ENCODE assay signal across 22 cellular contexts in genomic region chr5:3278643-3279042, GRCh38.
"Had no signal": no experiment of that assay in that cellular context is flagged by ENCODE, and none has a peak within 500 bp of the region (broad histone marks: within the 10 kb centered on the region; RNA-seq: fewer than 3 reads in every experiment).

No MANE protein-coding gene starts in this region.

- H3K27ac ChIP-seq: HL-60, SJSA1, SK-N-MC had no signal

- H3K36me3 ChIP-seq: MG63, SJSA1 had no signal

- DNase-seq: Karpas-422, KG1, MG63, NCI-H1092, NCI-H1105 treated with DMSO at 0.1 percent for 48 hours, NCI-H1417 treated with DMSO at 0.1 percent for 48 hours, NCI-H146, NCI-H1694 treated with DMSO at 0.1 percent for 48 hours, NCI-H1930, NCI-H2081, NCI-H2107, NCI-H2227 treated with DMSO at 0.1 percent for 48 hours, NCI-H69, NCI-H774, Right ventricle myocardium superior, RPMI8226, SIG-M5 had no signal

- H3K4me3 ChIP-seq: MG63, SJSA1, SK-N-MC had no signal

- FAIRE-seq: HTR-8/SVneo, RCC 7860 had no signal

- H3K9me3 ChIP-seq: MG63 had no signal

- H3K27me3 ChIP-seq: MG63, SJSA1 had no signal

- H3K4me1 ChIP-seq: SJSA1 had no signal
